Comparison of ENCODE assay signal across 19 cellular contexts in genomic region chr10:113585949-113586348, GRCh38. TPM values are rescaled to one million over a fixed set of nuclear protein-coding genes. Genes with fewer than 3 reads are reported as not detected.
A peak's percentile ranks its signal among the peaks of the same experiment; 100 is the strongest.
DNase-seq lines count a peak whose midpoint lies in the region; ATAC-seq lines count a peak whose summit lies in the region.
"Had no signal": no experiment of that assay in that cellular context is flagged by ENCODE, and none has a peak within 500 bp of the region (broad histone marks: within the 10 kb centered on the region; RNA-seq: fewer than 3 reads in every experiment).

No MANE protein-coding gene starts in this region.

- no peak overlapping the region for H2AFZ ChIP-seq in GM23248
- H2AFZ ChIP-seq: PC-9 had no signal

- H3K9me3 ChIP-seq in GM23248 (ENCODE audit: low read depth) = no peaks in the 10 kb centered on the region

- H3K4me2 ChIP-seq in GM23248 (ENCODE audit: unreplicated experiment) = no peak overlapping the region
- H3K4me2 ChIP-seq: PC-9 had no signal

- no peaks in the 10 kb centered on the region for H3K79me2 ChIP-seq in GM23248 (ENCODE audit: insufficient read depth)

- no peaks in the 10 kb centered on the region for H3K36me3 ChIP-seq in GM23248 (ENCODE audit: low read depth)

- no peaks in the 10 kb centered on the region for H3F3A ChIP-seq in GM23248 (ENCODE audit: insufficient read depth)

- 31 to 35% methylated on average over 1 of the region's 1 CpG for WGBS in GM23248 (ENCODE audit: low coverage in 1 of 2, low lambda C conversion rate in 2 of 2, missing lambda C conversion rate in 2 of 2), 2 experiments

- no peak overlapping the region for H3K4me3 ChIP-seq in GM23248
- H3K4me3 ChIP-seq: coronary artery, PC-9 had no signal

- H3K9me2 ChIP-seq in GM23248 (ENCODE audit: insufficient read depth) = no peaks in the 10 kb centered on the region

- in situ Hi-C loops in GM23248 (cut with MboI) = no loop called here

- peaks cover 25% of the 10 kb centered on the region for H3K27me3 ChIP-seq in GM23248 (replicated peaks; ENCODE audit: insufficient read depth)

- H3K27ac ChIP-seq in GM23248 = no peak overlapping the region
- H3K27ac ChIP-seq: 22Rv1, coronary artery, PC-9 had no signal

- DNase-seq in SHP77 (lab: John Stamatoyannopoulos, UW) (peak; percentile 4 to 7), SHP77 treated with DMSO at 0.1 percent for 48 hours (lab: John Stamatoyannopoulos, UW) (no peak), GM23248 (peak; percentile 10), NCI-H510A (lab: John Stamatoyannopoulos, UW) (peak; percentile 49), left lobe of liver (ENCODE audit: low spot score) (no peak), NCI-H69 (lab: John Stamatoyannopoulos, UW) (no peak), KG1 (lab: John Stamatoyannopoulos, UW) (no peak), putamen (ENCODE audit: low spot score) (no peak)
- DNase-seq: activated naive CD4-positive, alpha-beta T cell; hypothalamus; Kasumi-1; naive B cell; NCI-H446; PC-9; posterior cingulate gyrus; stimulated activated CD4-positive, alpha-beta T cell treated with anti-CD3 and anti-CD28 coated beads, Interleukin-15, amount 100 ng/mL, for 24 hours had no signal

- H3K9ac ChIP-seq in GM23248 = no peak overlapping the region

- H3K4me1 ChIP-seq in GM23248 (ENCODE audit: insufficient read depth) = no peaks in the 10 kb centered on the region

- peak; percentile 9 for ATAC-seq in left lobe of liver

- H4K20me1 ChIP-seq in GM23248 (ENCODE audit: insufficient read depth) = no peaks in the 10 kb centered on the region

RNA-seq across cellular contexts. Expression of gene HABP2, which starts 33.1 kb away (rescaled TPM):
- not detected in 2 replicates for total RNA-seq in GM23248 (2014; rRNA removed; shearing (Covaris generic))
- not detected in 2 replicates for polyA plus RNA-seq in GM23248 (2016; fragmentation: Nextera tagmentation; extraction: Ambion mirVana)
- total RNA-seq in left lobe of liver = 289 TPM
- total RNA-seq: PC-9 had no signal
- polyA plus RNA-seq: CD14-positive monocyte had no signal

Comparison
In these comparisons a context has a peak if more than half of its experiments do, and no peak if none do; other contexts are left out.
1. DNase-seq: peak in SHP77 (2 of 2), GM23248 (single experiment) and NCI-H510A (single experiment); none in SHP77 treated with DMSO at 0.1 percent for 48 hours (single experiment), left lobe of liver (single experiment), NCI-H69 (single experiment), KG1 (single experiment) and putamen (single experiment).
2. RNA of gene HABP2, which starts 33.1 kb away (total RNA-seq): 289 TPM in left lobe of liver (single experiment); not detected in GM23248; every median in the first group is over 100 times any median in the second.